8 cellular contexts compared by ENCODE assay signal in the genomic region with DNA sequence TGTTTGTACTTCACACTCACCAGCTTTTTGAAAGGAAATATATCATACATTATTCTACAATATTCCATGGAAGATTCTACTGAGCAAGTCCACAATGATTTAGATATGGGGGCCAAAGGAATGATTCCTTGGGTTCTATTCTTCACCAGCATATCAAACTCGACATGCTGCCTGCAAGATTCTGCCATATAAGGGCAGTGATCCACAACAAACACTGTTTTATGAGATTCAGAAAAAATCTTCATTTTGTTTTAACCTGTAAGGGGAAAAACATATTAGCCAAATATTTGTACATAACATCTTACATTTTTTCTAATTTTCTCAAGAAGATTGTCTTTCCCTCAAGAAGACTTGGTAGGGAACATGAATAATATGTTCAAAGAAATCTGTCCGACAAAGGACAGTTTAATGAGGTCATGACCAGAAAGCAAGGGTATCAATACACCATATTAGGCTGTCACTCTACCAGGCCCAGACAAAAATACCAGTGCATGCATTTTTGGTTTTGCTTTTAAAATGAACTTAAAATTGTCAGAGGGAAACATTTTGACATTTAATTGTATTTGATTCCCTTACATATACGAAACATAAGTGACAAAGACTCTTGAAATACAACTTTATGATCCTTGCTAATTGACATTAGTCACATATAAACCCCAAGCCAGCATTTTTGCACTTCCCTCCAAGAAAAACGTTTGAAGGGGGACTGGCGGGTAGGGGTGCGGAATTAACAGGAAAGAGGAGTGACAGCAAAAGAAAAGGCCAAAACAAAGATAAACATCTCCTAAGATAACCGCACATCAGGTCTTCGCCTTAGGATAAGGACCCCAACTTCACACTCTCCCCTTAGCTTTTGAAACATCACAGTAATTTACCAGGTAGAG. TPM values are rescaled to one million over a fixed set of nuclear protein-coding genes. Genes with fewer than 3 reads are reported as not detected.
A peak's percentile ranks its signal among the peaks of the same experiment; 100 is the strongest.
DNase-seq lines count a peak whose midpoint lies in the region; ATAC-seq and TF ChIP-seq lines count a peak whose summit lies in the region.

No MANE protein-coding gene starts in this region.

- H3K27ac ChIP-seq in VCaP (peak overlapping the region; percentile 92), smooth muscle cell (ENCODE audit: low read depth) (peak overlapping the region; percentile 97)

- H3K4me3 Mint-ChIP-seq in activated T-cell treated with anti-CD3 and anti-CD28 coated beads, Interleukin-2, amount 50 U/mL, for 72 hours = peak overlapping the region; percentile 98 to 99

- DNase-seq in activated T-cell treated with anti-CD3 and anti-CD28 coated beads, Interleukin-2, amount 50 U/mL, for 72 hours = no peak
- DNase-seq in activated T-cell treated with anti-CD3 and anti-CD28 coated beads for 4 hours (no peak), glomerular visceral epithelial cell (ENCODE audit: extremely low spot score) (peak; percentile 3), smooth muscle cell (lab: John Stamatoyannopoulos, UW; ENCODE audit: unreplicated experiment) (no peak), NCI-H2081 (lab: John Stamatoyannopoulos, UW) (no peak), SKM-1 (lab: John Stamatoyannopoulos, UW; ENCODE audit: unreplicated experiment) (no peak), NCI-H1092 treated with DMSO at 0.1 percent for 48 hours (lab: John Stamatoyannopoulos, UW) (no peak)

- 16% methylated on average over 8 of the region's 8 CpGs for WGBS in smooth muscle cell (ENCODE audit: low lambda C conversion rate)

- peaks cover 35% of the 10 kb centered on the region for H3K4me1 ChIP-seq in smooth muscle cell (ENCODE audit: low read depth)

- no peak for ATAC-seq in activated T-cell treated with anti-CD3 and anti-CD28 coated beads, Interleukin-2, amount 50 U/mL, for 72 hours (replicated peaks in 1 of 2)

- no peak for TF ChIP-seq CTCF in VCaP (conservative IDR thresholded peaks at IDR 0.05)
- no peak for TF ChIP-seq CTCF in smooth muscle cell (IDR thresholded peaks at IDR 0.05; ENCODE audit: borderline replicate concordance, insufficient read depth, poor library complexity, severe bottlenecking)

- peak overlapping the region; percentile 96 for H3K9ac ChIP-seq in smooth muscle cell (ENCODE audit: low read depth)

- H2AFZ ChIP-seq in smooth muscle cell (ENCODE audit: low read depth) = no peak overlapping the region

- no peaks in the 10 kb centered on the region for H3K9me3 Mint-ChIP-seq in activated T-cell treated with anti-CD3 and anti-CD28 coated beads, Interleukin-2, amount 50 U/mL, for 72 hours

- no peaks in the 10 kb centered on the region for H3K9me3 ChIP-seq in smooth muscle cell (replicated peaks; ENCODE audit: low read depth)

- no peaks in the 10 kb centered on the region for H3K36me3 ChIP-seq in smooth muscle cell (ENCODE audit: low read depth)

- peak overlapping the region; percentile 68 for H3K4me3 ChIP-seq in smooth muscle cell

- peaks cover 69% of the 10 kb centered on the region for H3K79me2 ChIP-seq in smooth muscle cell (ENCODE audit: low read depth)

- peaks cover 31% of the 10 kb centered on the region for H4K20me1 ChIP-seq in smooth muscle cell (ENCODE audit: low read depth)

- no peaks in the 10 kb centered on the region for H3F3A ChIP-seq in smooth muscle cell (ENCODE audit: low read depth)

- no peaks in the 10 kb centered on the region for H3K27me3 Mint-ChIP-seq in activated T-cell treated with anti-CD3 and anti-CD28 coated beads, Interleukin-2, amount 50 U/mL, for 72 hours (ENCODE audit: low read depth)

- peaks cover 12 to 22% of the 10 kb centered on the region in 2 donors for H3K36me3 Mint-ChIP-seq in activated T-cell treated with anti-CD3 and anti-CD28 coated beads, Interleukin-2, amount 50 U/mL, for 72 hours (ENCODE audit: insufficient read depth in 2 of 2)

- peak overlapping the region; percentile 97 for H3K27ac Mint-ChIP-seq in activated T-cell treated with anti-CD3 and anti-CD28 coated beads, Interleukin-2, amount 50 U/mL, for 72 hours

- peaks cover 74% of the 10 kb centered on the region for H3K4me1 Mint-ChIP-seq in activated T-cell treated with anti-CD3 and anti-CD28 coated beads, Interleukin-2, amount 50 U/mL, for 72 hours (ENCODE audit: low read depth)

- peak overlapping the region; percentile 90 for H3K4me2 ChIP-seq in smooth muscle cell

- H3K27me3 ChIP-seq in smooth muscle cell (ENCODE audit: low read depth) = no peaks in the 10 kb centered on the region

RNA-seq across cellular contexts. Expression of a gene that starts 1.0 kb away (rescaled TPM):
- total RNA-seq in activated T-cell treated with anti-CD3 and anti-CD28 coated beads, Interleukin-2, amount 50 U/mL, for 72 hours = 10 to 100 TPM; 35.2 to 45.8 TPM
- total RNA-seq in smooth muscle cell = 34.7 and 47.5 TPM in 2 replicates
- polyA plus RNA-seq in smooth muscle cell = 12.8 and 22.0 TPM in 2 replicates

RNA-seq across cellular contexts. Expression of a gene that starts 1.5 kb away (rescaled TPM):
- total RNA-seq in activated T-cell treated with anti-CD3 and anti-CD28 coated beads, Interleukin-2, amount 50 U/mL, for 72 hours = 10 to 100 TPM; 38.0 to 41.0 TPM
- total RNA-seq in smooth muscle cell = 53.5 and 77.2 TPM in 2 replicates
- polyA plus RNA-seq in smooth muscle cell = 28.0 and 28.4 TPM in 2 replicates
